11 cellular contexts compared by ENCODE assay signal in genomic region chr18:76644580-76644979, GRCh38.
"Had no signal": no experiment of that assay in that cellular context is flagged by ENCODE, and none has a peak within 500 bp of the region (broad histone marks: within the 10 kb centered on the region; RNA-seq: fewer than 3 reads in every experiment).

No MANE protein-coding gene starts in this region.

- H3K4me1 Mint-ChIP-seq: GM23338, H9 had no signal

- H3K4me3 ChIP-seq: GM23248, GM23338, HAP-1 had no signal

- H3K27ac Mint-ChIP-seq: GM23338, H9, HFFc6 had no signal

- H3K9ac ChIP-seq: GM23248 had no signal

- DNase-seq: GOT3, H7, H9, HCEC 1CT, HFFc6 had no signal

- H3K27ac ChIP-seq: GM23248 had no signal

- H3K9me3 Mint-ChIP-seq: GM23338, HFFc6 had no signal

- FAIRE-seq: H1, H54 had no signal

- H3K4me2 ChIP-seq: GM23338 had no signal

- H3K9me3 ChIP-seq: HAP-1 had no signal

- ATAC-seq: GM23338, HCT116 had no signal

- H2AFZ ChIP-seq: GM23248, GM23338 had no signal

- H3K4me3 Mint-ChIP-seq: GM23338, H9, HFFc6 had no signal

- H3K4me1 ChIP-seq: HAP-1 had no signal

- H3K36me3 ChIP-seq: HAP-1 had no signal
